22 cellular contexts compared by ENCODE assay signal in the genomic region with DNA sequence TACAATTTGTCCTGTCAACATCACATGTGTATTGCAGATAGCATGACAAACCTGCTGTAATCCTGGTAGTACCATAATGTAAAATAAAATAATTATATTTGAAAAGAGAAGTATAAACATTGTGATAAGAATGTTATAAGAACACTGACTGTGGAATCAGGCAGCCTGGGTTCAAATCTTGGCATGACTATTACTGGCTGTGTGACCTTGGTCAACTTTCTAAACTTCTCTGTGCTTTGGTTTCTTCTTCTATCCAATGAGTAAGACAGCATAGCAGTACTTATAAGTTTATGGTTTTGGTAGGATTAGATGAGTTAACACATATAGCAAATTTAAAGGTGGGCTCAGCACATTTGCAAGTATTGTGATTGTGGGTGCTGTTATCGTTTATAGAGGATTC.
DNase-seq lines count a peak whose midpoint lies in the region; ATAC-seq, FAIRE-seq and TF ChIP-seq lines count a peak whose summit lies in the region.
"Had no signal": no experiment of that assay in that cellular context is flagged by ENCODE, and none has a peak within 500 bp of the region (broad histone marks: within the 10 kb centered on the region; RNA-seq: fewer than 3 reads in every experiment).

No MANE protein-coding gene starts in this region.

- BruUV-seq in A673 (replicated peaks; lab: Mats Ljungman, UMichigan) = no TSS peak
- BruUV-seq in K562 (replicated peaks; lab: Mats Ljungman, UMichigan) = no TSS peak

- ATAC-seq in K562 (no peak), HG03354 (IDR thresholded peaks at IDR 0.05; ENCODE audit: poor library complexity, severe bottlenecking, unreplicated experiment) (no peak)

- H3K9me3 ChIP-seq in A673 (ENCODE audit: low read depth, low read length, poor library complexity, severe bottlenecking) (no peaks in the 10 kb centered on the region), Loucy (ENCODE audit: insufficient read depth, low read depth, low read length) (no peaks in the 10 kb centered on the region), K562 (replicated peaks; ENCODE audit: control insufficient read depth, insufficient read depth, low read depth, low read length) (no peaks in the 10 kb centered on the region), sigmoid colon (no peaks in the 10 kb centered on the region)
- H3K9me3 ChIP-seq: HAP-1 had no signal

- H3K27ac ChIP-seq in A673 (ENCODE audit: low read depth, low read length, poor library complexity, severe bottlenecking) = peak overlapping the region; percentile 81
- H3K27ac ChIP-seq in K562 (ENCODE audit: extremely low read depth, low read depth, low read length) = no peak overlapping the region
- H3K27ac ChIP-seq in sigmoid colon = peak overlapping the region in 3 of 4 donors; percentile 70 to 86 (median 83)
- H3K27ac ChIP-seq: 22Rv1, GM23248 had no signal

- TF ChIP-seq RAD21 in K562 (CRISPR knock-in tag; conservative IDR thresholded peaks at IDR 0.05 in 1 of 2, IDR thresholded peaks at IDR 0.05 in 1 of 2) = no peak

- no peaks in the 10 kb centered on the region for H3F3A ChIP-seq in Loucy (ENCODE audit: low read depth)

- intact Hi-C loops in A673 (cut with micrococcal nuclease; ENCODE audit: unreplicated experiment) = no loop called here
- intact Hi-C loops in K562 (cut with micrococcal nuclease) = no loop called here
- intact Hi-C loops in sigmoid colon (cut with DNase I) = loop anchor here (5.0 to 10.0 kb wide), 2 partner anchors 144 to 422 kb away; no protein-coding TSS in a partner anchor

- H3K4me2 ChIP-seq in Loucy (ENCODE audit: low read depth, low read length, poor library complexity, severe bottlenecking) (peak overlapping the region; percentile 10), K562 (ENCODE audit: insufficient read depth, low read length) (no peak overlapping the region)

- H3K9me2 ChIP-seq in Loucy (replicated peaks; ENCODE audit: low read depth, low read length) = no peaks in the 10 kb centered on the region

- no peak for TF ChIP-seq POLR2A in K562 (conservative IDR thresholded peaks at IDR 0.05)
- no peak for TF ChIP-seq POLR2A in sigmoid colon (IDR thresholded peaks at IDR 0.05)

- H2AFZ ChIP-seq in Loucy (ENCODE audit: low read length) (no peak overlapping the region), K562 (ENCODE audit: low read depth, low read length) (no peak overlapping the region)
- H2AFZ ChIP-seq: GM23248 had no signal

- POLR2A ChIA-PET in A673 (lab: Charles Lee; ENCODE audit: low non-redundant PET) = interaction anchor here (0.6 kb wide), 1 partner anchor 146 kb away, joined by 3 read pairs; no protein-coding TSS in a partner anchor
- POLR2A ChIA-PET in K562 (lab: Yijun Ruan, JAX) = no interaction called here

- no peak for DNase-seq in A673 (ENCODE audit: low spot score)
- DNase-seq in K562 (ENCODE audit: extremely low read depth in 1 of 4, low spot score in 3 of 4) = no peak
- DNase-seq in sigmoid colon = no peak
- no peak for DNase-seq in Ammon's horn (ENCODE audit: low spot score)
- DNase-seq in NCI-H2107 treated with DMSO at 0.1 percent for 48 hours (lab: John Stamatoyannopoulos, UW; ENCODE audit: unreplicated experiment) = no peak
- DNase-seq: ACHN; AML-193; C1 segment of cervical spinal cord; CD4-positive, alpha-beta memory T cell; COR-L47; DMS53; DMS79 treated with DMSO at 0.1 percent for 48 hours; GF-D8; GM23248 had no signal

- H4K20me1 ChIP-seq in Loucy (ENCODE audit: insufficient read depth, low read length, poor library complexity, severe bottlenecking) (no peaks in the 10 kb centered on the region), K562 (replicated peaks; ENCODE audit: control insufficient read depth, insufficient read depth, low read length) (no peaks in the 10 kb centered on the region)

- FAIRE-seq in K562 (lab: Jason Lieb, UNC) = no peak
- FAIRE-seq: A204.1, GM12891, GM19239, H54 had no signal

- H3K4me3 ChIP-seq in A673 (ENCODE audit: low read depth, low read length, poor library complexity, severe bottlenecking) (no peak overlapping the region), Loucy (ENCODE audit: low read length, poor library complexity, severe bottlenecking) (no peak overlapping the region), K562 (no peak overlapping the region), sigmoid colon (no peak overlapping the region)
- H3K4me3 ChIP-seq: GM23248, HAP-1 had no signal

- H3K27me3 ChIP-seq in A673 (replicated peaks; ENCODE audit: insufficient read depth, low read depth, low read length, poor library complexity) = no peaks in the 10 kb centered on the region
- H3K27me3 ChIP-seq in Loucy (ENCODE audit: insufficient read depth, low read length, poor library complexity, severe bottlenecking) = no peaks in the 10 kb centered on the region
- peaks cover 11 to 38% of the 10 kb centered on the region in 2 experiments for H3K27me3 ChIP-seq in K562 (ENCODE audit: control insufficient read depth in 2 of 2, insufficient read depth in 2 of 2, low read length in 2 of 2)
- no peaks in the 10 kb centered on the region for H3K27me3 ChIP-seq in sigmoid colon

- no peak overlapping the region for H3K9ac ChIP-seq in Loucy (ENCODE audit: low read depth, low read length, poor library complexity, severe bottlenecking)
- no peak overlapping the region for H3K9ac ChIP-seq in K562 (ENCODE audit: insufficient read depth in 1 of 2, low read depth in 2 of 2, low read length in 2 of 2)
- H3K9ac ChIP-seq: GM23248 had no signal

- H3K36me3 ChIP-seq in A673 (ENCODE audit: insufficient read depth, low read length, poor library complexity, severe bottlenecking) (no peaks in the 10 kb centered on the region), Loucy (ENCODE audit: insufficient read depth, low read length) (no peaks in the 10 kb centered on the region), K562 (ENCODE audit: control insufficient read depth, insufficient read depth, low read length) (no peaks in the 10 kb centered on the region), sigmoid colon (no peaks in the 10 kb centered on the region)
- H3K36me3 ChIP-seq: HAP-1 had no signal

- H3K79me2 ChIP-seq in Loucy (ENCODE audit: insufficient read depth, low read length) (no peaks in the 10 kb centered on the region), K562 (ENCODE audit: control insufficient read depth, insufficient read depth, low read length) (no peaks in the 10 kb centered on the region)

- peaks cover 99% of the 10 kb centered on the region for H3K4me1 ChIP-seq in A673 (ENCODE audit: insufficient read depth, low read length, poor library complexity, severe bottlenecking)
- peaks cover 34% of the 10 kb centered on the region for H3K4me1 ChIP-seq in Loucy (ENCODE audit: insufficient read depth, low read length, poor library complexity, severe bottlenecking)
- no peaks in the 10 kb centered on the region for H3K4me1 ChIP-seq in K562 (replicated peaks in 1 of 2; ENCODE audit: control insufficient read depth in 2 of 2, insufficient read depth in 2 of 2, low read length in 2 of 2)
- H3K4me1 ChIP-seq in sigmoid colon = peaks cover 0 to 94% (median 72%) of the 10 kb centered on the region in 4 donors

- CTCF ChIA-PET in A673 (lab: Charles Lee) = interaction anchor here (0.5 kb wide), 1 partner anchor 74 kb away, joined by 5 read pairs; no protein-coding TSS in a partner anchor
- CTCF ChIA-PET in K562 (lab: Yijun Ruan, JAX; ENCODE audit: low intra/inter-chr PET ratio) = no interaction called here

- no peaks in the 10 kb centered on the region for H3K9me1 ChIP-seq in K562 (ENCODE audit: control insufficient read depth, insufficient read depth, low read length)

- WGBS in K562 (ENCODE audit: insufficient coverage, low coverage, missing lambda C conversion rate) = 4% methylated on average over 1 of the region's 1 CpG
- WGBS in sigmoid colon, 2 donors = 93 to 97% methylated on average over 1 of the region's 1 CpG

- TF ChIP-seq EP300 in K562 (IDR thresholded peaks at IDR 0.05; ENCODE audit: low read length) (no peak), sigmoid colon (IDR thresholded peaks at IDR 0.05) (no peak)

- no peak for TF ChIP-seq CTCF in A673 (conservative IDR thresholded peaks at IDR 0.05; ENCODE audit: low read depth, low read length)
- TF ChIP-seq CTCF in Loucy (conservative IDR thresholded peaks at IDR 0.05; ENCODE audit: low read length) = no peak
- TF ChIP-seq CTCF in K562 (IDR thresholded peaks at IDR 0.05 in 2 of 3, conservative IDR thresholded peaks at IDR 0.05 in 1 of 3; ENCODE audit: insufficient read depth in 2 of 3, low read depth in 1 of 3, low read length in 3 of 3) = no peak
- TF ChIP-seq CTCF in sigmoid colon (IDR thresholded peaks at IDR 0.05) = no peak

- in situ Hi-C loops in K562 (cut with MboI) = no loop called here

TF ChIP-seq in K562, 482 proteins besides CTCF, POLR2A, EP300 and RAD21:
- TF ChIP-seq ZFP36 (IDR thresholded peaks at IDR 0.05; ENCODE audit: low read depth, low read length, partially characterized antibody) = peak; percentile 31
- peak; percentile 14; the same call in 1 of the 2 replicates for TF ChIP-seq BCOR (IDR thresholded peaks at IDR 0.05)
- TF ChIP-seq KAT2B (IDR thresholded peaks at IDR 0.05; ENCODE audit: low read depth, low read length) = no peak
- peak; percentile 88 for TF ChIP-seq RBM25 (IDR thresholded peaks at IDR 0.05; ENCODE audit: low read depth, low read length, severe bottlenecking)
- no peak for TF ChIP-seq NEUROD1 (IDR thresholded peaks at IDR 0.05; ENCODE audit: borderline replicate concordance, low read depth, low read length, partially characterized antibody)
